Comparison of ENCODE assay signal across 24 cellular contexts in genomic region chr2:227687189-227687588, GRCh38. TPM values are rescaled to one million over a fixed set of nuclear protein-coding genes. Genes with fewer than 3 reads are reported as not detected.
"Had no signal": no experiment of that assay in that cellular context is flagged by ENCODE, and none has a peak within 500 bp of the region (broad histone marks: within the 10 kb centered on the region; RNA-seq: fewer than 3 reads in every experiment).

No MANE protein-coding gene starts in this region.

- H3K27me3 ChIP-seq: SJCRH30 had no signal

- H3K4me2 ChIP-seq: KMS-11 had no signal

- H3K9me3 ChIP-seq: SJCRH30 had no signal

- H3K4me3 ChIP-seq: K562, SJCRH30 had no signal

- H3K4me1 ChIP-seq: SJCRH30 had no signal

- H3K36me3 ChIP-seq: SJCRH30 had no signal

- H3K9ac ChIP-seq: KMS-11 had no signal

- ATAC-seq: K562, SK-N-SH treated with all-trans-retinoic acid at 6 μM for 48 hours had no signal

- DNase-seq: Kasumi-1, MM.1S, NCI-H1105, NCI-H1417, NCI-H146, NCI-H1694 treated with DMSO at 0.1 percent for 48 hours, NCI-H1930, NCI-H2081, NCI-H2107, NCI-H226, NCI-H446, NCI-H510A, NCI-H524 treated with DMSO at 0.1 percent for 48 hours, NCI-H69, NCI-H774, RPMI8226, SHP77 treated with DMSO at 0.1 percent for 48 hours, SJCRH30 had no signal

- H3K27ac ChIP-seq: KMS-11, SJCRH30 had no signal

RNA-seq across cellular contexts. Expression of gene SCYGR5, which starts 20.6 kb away (rescaled TPM):
- total RNA-seq: HT-29, K562, M059J, SJCRH30 had no signal
- polyA plus RNA-seq: IgD-negative memory B cell, K562 had no signal

RNA-seq across cellular contexts. Expression of gene SLC19A3, which starts 30.6 kb away (rescaled TPM):
- total RNA-seq: HT-29, K562, M059J, SJCRH30 had no signal
- polyA plus RNA-seq: IgD-negative memory B cell, K562 had no signal

RNA-seq across cellular contexts. Expression of gene SCYGR6, which starts 37.4 kb away (rescaled TPM):
- total RNA-seq: HT-29, K562, M059J, SJCRH30 had no signal
- polyA plus RNA-seq: IgD-negative memory B cell, K562 had no signal

RNA-seq across cellular contexts. Expression of gene SCYGR7, which starts 40.9 kb away (rescaled TPM):
- total RNA-seq: HT-29, K562, M059J, SJCRH30 had no signal
- polyA plus RNA-seq: IgD-negative memory B cell, K562 had no signal

RNA-seq across cellular contexts. Expression of gene SCYGR8, which starts 58.5 kb away (rescaled TPM):
- total RNA-seq: HT-29, K562, M059J, SJCRH30 had no signal
- polyA plus RNA-seq: IgD-negative memory B cell, K562 had no signal
